Comparison of ENCODE assay signal across 8 cellular contexts in the genomic region with DNA sequence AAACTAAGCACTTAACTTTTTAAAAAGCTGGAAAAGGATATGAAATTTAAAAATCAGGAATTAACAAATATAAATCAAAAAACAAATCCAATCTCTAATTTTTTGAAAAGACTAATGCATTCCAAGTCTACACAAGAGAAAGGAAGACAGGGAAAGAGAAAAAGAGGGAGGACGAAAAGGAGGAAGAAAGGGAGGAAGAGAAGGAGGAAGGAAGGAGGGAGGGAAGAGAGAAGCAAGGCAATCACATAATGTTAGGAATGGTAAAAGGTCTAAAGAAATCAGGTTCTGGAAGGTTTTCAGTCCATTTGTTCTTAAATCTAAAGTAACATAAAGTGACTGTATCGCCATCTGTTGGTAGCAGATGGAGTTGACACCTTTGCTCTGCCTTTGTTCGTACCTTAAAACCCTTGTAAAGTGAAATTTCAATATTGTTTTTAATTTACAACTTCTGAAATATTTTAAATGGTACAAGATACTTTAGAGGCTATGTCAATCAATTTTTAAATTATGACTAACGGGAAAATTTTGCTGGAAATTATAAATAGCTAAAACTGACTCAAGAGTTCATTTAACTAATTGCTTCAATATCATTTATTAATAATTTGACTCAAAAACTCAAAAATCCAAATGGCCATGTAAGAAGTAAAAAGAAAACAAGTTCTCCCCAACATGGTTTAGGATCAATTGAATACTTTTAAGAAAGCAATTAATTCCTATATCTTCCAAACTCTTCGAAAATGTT. TPM values are rescaled to one million over a fixed set of nuclear protein-coding genes. Genes with fewer than 3 reads are reported as not detected.
DNase-seq lines count a peak whose midpoint lies in the region; ATAC-seq, FAIRE-seq and TF ChIP-seq lines count a peak whose summit lies in the region.

No MANE protein-coding gene starts in this region.

- H3K36me3 Mint-ChIP-seq in HFFc6 (ENCODE audit: low read depth) (no peaks in the 10 kb centered on the region), nephron progenitor cell (ENCODE audit: low read depth) (no peaks in the 10 kb centered on the region)

- TF ChIP-seq POLR2A in GM18505 (IDR thresholded peaks at IDR 0.05; ENCODE audit: borderline replicate concordance, extremely low read depth, insufficient read depth, insufficient read length): no peak

- H3K27ac Mint-ChIP-seq in HFFc6: no peak overlapping the region
- no peak overlapping the region for H3K27ac Mint-ChIP-seq in nephron progenitor cell

- no peak overlapping the region for H3K4me3 Mint-ChIP-seq in HFFc6
- H3K4me3 Mint-ChIP-seq in nephron progenitor cell: no peak overlapping the region

- FAIRE-seq in colon (lab: Jason Lieb, UNC): peak; percentile 10

- TF ChIP-seq CTCF in HFFc6 (IDR thresholded peaks at IDR 0.05) (peak; percentile 90), nephron progenitor cell (IDR thresholded peaks at IDR 0.05) (peak; percentile 82), omental fat pad (IDR thresholded peaks at IDR 0.05) (no peak)

- H3K4me1 Mint-ChIP-seq in HFFc6 (ENCODE audit: low read depth): no peaks in the 10 kb centered on the region
- H3K4me1 Mint-ChIP-seq in nephron progenitor cell: no peaks in the 10 kb centered on the region

- ATAC-seq in omental fat pad (ENCODE audit: low FRiP score): no peak
- ATAC-seq in GM18505 (IDR thresholded peaks at IDR 0.05; ENCODE audit: unreplicated experiment): no peak

- H3K9me3 Mint-ChIP-seq in HFFc6: no peaks in the 10 kb centered on the region
- no peaks in the 10 kb centered on the region for H3K9me3 Mint-ChIP-seq in nephron progenitor cell

- DNase-seq in NCI-H1417 (lab: John Stamatoyannopoulos, UW) (peak in 2 of 3 experiments; percentile 40 to 57), NCI-H1417 treated with DMSO at 0.1 percent for 48 hours (lab: John Stamatoyannopoulos, UW) (no peak), HFFc6 (peak; percentile 45), RPMI7951 (ENCODE audit: low read depth) (peak; percentile 47), nephron progenitor cell (peak; percentile 23), omental fat pad (ENCODE audit: low spot score) (no peak)

- H3K27me3 Mint-ChIP-seq in HFFc6 (ENCODE audit: insufficient read depth) (peaks cover 6% of the 10 kb centered on the region; the same call in 1 of the 2 replicates), nephron progenitor cell (ENCODE audit: low read depth, poor library complexity) (peaks cover 15% of the 10 kb centered on the region)

RNA-seq across cellular contexts. Expression of a gene that starts 20.4 kb away (rescaled TPM):
- 10 to 100 TPM; 15.4 to 22.5 (median 20.6) TPM for total RNA-seq in HFFc6 (2021; fragmentation: NEBNext Ultra II Directional; extraction: Animal tissue kit (Norgen Biotek cat#: 25700))
- total RNA-seq in RPMI7951 (2014; rRNA removed; shearing (Covaris generic)): under 0.01 and 1.6 TPM in 2 replicates
- 1 to 10 TPM; 5.9 to 8.8 (median 6.6) TPM for total RNA-seq in omental fat pad

Comparison
In these comparisons a context has a peak if more than half of its experiments do, and no peak if none do; other contexts are left out.
1. DNase-seq: peak in NCI-H1417 (2 of 3), HFFc6 (single experiment), RPMI7951 (single experiment) and nephron progenitor cell (single experiment); none in NCI-H1417 treated with DMSO at 0.1 percent for 48 hours (single experiment) and omental fat pad (single experiment).
2. CTCF ChIP-seq: peak in HFFc6 (single experiment) and nephron progenitor cell (single experiment); none in omental fat pad (0 of 3).